ENCODE assay signal across 8 cellular contexts in genomic region chr2:207768168-207768890, GRCh38. TPM values are rescaled to one million over a fixed set of nuclear protein-coding genes. Genes with fewer than 3 reads are reported as not detected.
DNase-seq lines count a peak whose midpoint lies in the region; ATAC-seq and TF ChIP-seq lines count a peak whose summit lies in the region.

No MANE protein-coding gene starts in this region.

- H3K4me1 Mint-ChIP-seq in IgD-negative memory B cell (peaks cover 10 to 26% (median 20%) of the 10 kb centered on the region in 3 donors), endothelial cell (ENCODE audit: unreplicated experiment) (peaks cover 28% of the 10 kb centered on the region)

- peak overlapping the region; percentile 4 to 98 (median 93) for H3K4me3 ChIP-seq in thyroid gland (replicated peaks in 1 of 3)

- no peaks in the 10 kb centered on the region for H3K27me3 ChIP-seq in thyroid gland

- TF ChIP-seq CTCF in endothelial cell (IDR thresholded peaks at IDR 0.05; ENCODE audit: unreplicated experiment) (no peak), thyroid gland (IDR thresholded peaks at IDR 0.05) (no peak)

- peaks cover 11% of the 10 kb centered on the region for H3K27me3 Mint-ChIP-seq in IgD-negative memory B cell
- H3K27me3 Mint-ChIP-seq in endothelial cell (ENCODE audit: unreplicated experiment) = peaks cover 18% of the 10 kb centered on the region

- H3K4me3 Mint-ChIP-seq in IgD-negative memory B cell (peak overlapping the region; percentile 83 to 97 (median 91)), endothelial cell (ENCODE audit: unreplicated experiment) (peak overlapping the region; percentile 93)

- no peak for ATAC-seq in HG03280 (IDR thresholded peaks at IDR 0.05; ENCODE audit: unreplicated experiment)
- no peak for ATAC-seq in HG02571 (IDR thresholded peaks at IDR 0.05; ENCODE audit: unreplicated experiment)

- intact Hi-C loops in thyroid gland (cut with DNase I) = loop anchor here (10.0 kb wide), 1 partner anchor 206 kb away; no protein-coding TSS in a partner anchor

- WGBS in thyroid gland, 2 donors = 1 to 3% methylated on average over 15 to 23 of the region's 74 CpGs

- H3K27ac Mint-ChIP-seq in IgD-negative memory B cell (peak overlapping the region; percentile 59 to 93 (median 73)), endothelial cell (ENCODE audit: unreplicated experiment) (no peak overlapping the region)

- H3K4me1 ChIP-seq in thyroid gland = peaks cover 38 to 49% of the 10 kb centered on the region in 2 donors

- no peaks in the 10 kb centered on the region for H3K36me3 ChIP-seq in thyroid gland

- peak overlapping the region; percentile 93 to 94 (median 93) for H3K27ac ChIP-seq in thyroid gland

- peak in 1 of 2 donors; percentile 50 for TF ChIP-seq POLR2A in thyroid gland (IDR thresholded peaks at IDR 0.05)

- no peaks in the 10 kb centered on the region for H3K9me3 ChIP-seq in thyroid gland

- H3K9me3 Mint-ChIP-seq in IgD-negative memory B cell (no peaks in the 10 kb centered on the region), endothelial cell (ENCODE audit: unreplicated experiment) (no peaks in the 10 kb centered on the region)

- H3K36me3 Mint-ChIP-seq in IgD-negative memory B cell (peaks cover 1% of the 10 kb centered on the region), endothelial cell (ENCODE audit: low read depth, unreplicated experiment) (no peaks in the 10 kb centered on the region)

- DNase-seq in DMS53 treated with DMSO at 0.1 percent for 48 hours (lab: John Stamatoyannopoulos, UW; ENCODE audit: unreplicated experiment) (peak; percentile 45), endothelial cell (ENCODE audit: low spot score) (peak; percentile 55), mucosa of gallbladder (ENCODE audit: low spot score) (peak; percentile 39), thyroid gland (peak; percentile 72 to 76)
- peak; percentile 46 for DNase-seq in activated CD4-positive, alpha-beta T cell treated with anti-CD3 and anti-CD28 coated beads for 48 hours

RNA-seq across cellular contexts. Expression of gene FZD5, which starts 1.4 kb away (rescaled TPM):
- 0.08 TPM for polyA plus RNA-seq in IgD-negative memory B cell
- 9.3 TPM for total RNA-seq in endothelial cell (ENCODE audit: unreplicated experiment)
- 31.0 TPM for total RNA-seq in mucosa of gallbladder
- 10 to 100 TPM; 31.2 to 45.4 (median 41.5) TPM for total RNA-seq in thyroid gland

RNA-seq across cellular contexts. Expression of gene CCNYL1, which starts 56.9 kb away (rescaled TPM):
- polyA plus RNA-seq in IgD-negative memory B cell = 2.4 TPM
- total RNA-seq in endothelial cell (ENCODE audit: unreplicated experiment) (75.5 TPM), mucosa of gallbladder (9.7 TPM), thyroid gland (10 to 100 TPM; 14.8 to 22.2 (median 17.9) TPM)
